ENCODE assay signal across 10 cellular contexts in the genomic region with DNA sequence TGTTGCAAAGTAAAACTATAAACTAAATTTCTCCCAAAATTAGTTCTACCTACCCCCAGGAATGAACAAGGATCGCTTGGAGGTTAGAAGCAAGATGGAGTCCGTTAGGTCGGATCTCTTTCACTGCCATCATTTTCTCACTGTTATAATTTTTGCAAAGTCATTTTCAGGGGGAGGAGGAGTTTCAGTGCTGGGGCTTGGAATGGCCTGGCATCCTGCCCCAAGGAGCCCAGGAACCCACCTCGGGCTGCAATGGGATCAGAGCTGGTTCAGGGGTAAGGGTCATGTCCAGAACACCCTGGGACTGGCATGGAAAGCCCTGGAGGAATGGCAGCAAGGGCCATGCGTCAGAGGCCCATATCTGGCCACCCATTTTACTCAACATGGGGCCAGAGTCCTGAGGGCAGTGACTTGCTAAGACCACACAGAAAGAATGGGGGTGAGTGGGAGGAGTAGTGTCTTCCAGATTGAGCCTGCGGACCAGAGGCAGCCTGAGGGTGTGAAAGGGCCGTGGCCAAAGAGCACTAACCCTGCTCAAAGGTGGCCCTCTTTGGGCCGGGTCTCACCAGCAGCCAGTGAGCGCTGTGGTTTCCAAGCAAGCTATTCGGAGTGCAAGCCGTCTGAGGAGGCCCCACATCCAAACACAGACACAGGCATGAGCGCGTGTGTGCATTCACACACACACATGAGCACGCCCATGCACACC. TPM values are rescaled to one million over a fixed set of nuclear protein-coding genes. Genes with fewer than 3 reads are reported as not detected.
DNase-seq lines count a peak whose midpoint lies in the region; ATAC-seq, FAIRE-seq and TF ChIP-seq lines count a peak whose summit lies in the region.
"Had no signal": no experiment of that assay in that cellular context is flagged by ENCODE, and none has a peak within 500 bp of the region (broad histone marks: within the 10 kb centered on the region; RNA-seq: fewer than 3 reads in every experiment).

No MANE protein-coding gene starts in this region.

- H3K79me2 ChIP-seq in SK-N-SH (ENCODE audit: insufficient read depth) = no peaks in the 10 kb centered on the region

- no peaks in the 10 kb centered on the region for H3K9me2 ChIP-seq in SK-N-SH

- 81% methylated on average over 14 of the region's 14 CpGs for WGBS in SK-N-SH (ENCODE audit: low lambda C conversion rate)

- H4K20me1 ChIP-seq in SK-N-SH (ENCODE audit: insufficient read depth) = no peaks in the 10 kb centered on the region

- POLR2A ChIA-PET in SK-N-SH (lab: Yijun Ruan, JAX) = no interaction called here

- peaks cover 14% of the 10 kb centered on the region for H3F3A ChIP-seq in SK-N-SH (replicated peaks; ENCODE audit: insufficient read depth)

- H2AFZ ChIP-seq in SK-N-SH (ENCODE audit: low read depth) = peak overlapping the region; percentile 91

- peak; percentile 92 for DNase-seq in H54 (ENCODE audit: insufficient read length, low spot score)
- peak; percentile 46 for DNase-seq in SK-N-SH
- DNase-seq in fibroblast of the aortic adventitia (ENCODE audit: low read depth) = peak; percentile 60
- DNase-seq in renal cortical epithelial cell (ENCODE audit: low read depth) = peak; percentile 92
- no peak for DNase-seq in activated CD4-positive, alpha-beta T cell treated with anti-CD3 and anti-CD28 coated beads for 4 hours
- DNase-seq in vagina (ENCODE audit: extremely low spot score in 2 of 2) = no peak
- no peak for DNase-seq in cerebellum (ENCODE audit: low spot score)
- DNase-seq: Karpas-422 had no signal

- H3K9me3 ChIP-seq in SK-N-SH = no peaks in the 10 kb centered on the region
- H3K9me3 ChIP-seq in vagina = no peaks in the 10 kb centered on the region

- ATAC-seq in GM21447 (IDR thresholded peaks at IDR 0.05; ENCODE audit: unreplicated experiment) = no peak

- intact Hi-C loops in vagina (cut with DNase I) = no loop called here

- peaks cover 21 to 22% of the 10 kb centered on the region in 2 experiments; a peak in 3 of 4 replicates for H3K4me1 ChIP-seq in SK-N-SH (ENCODE audit: control insufficient read depth in 1 of 2, insufficient read depth in 2 of 2, low read depth in 1 of 2, low read length in 1 of 2)
- peaks cover 24% of the 10 kb centered on the region for H3K4me1 ChIP-seq in vagina

- CTCF ChIA-PET in SK-N-SH (lab: Yijun Ruan, JAX) = interaction anchor here (0.9 kb wide), 1 partner anchor 492 kb away, joined by 4 read pairs; no protein-coding TSS in a partner anchor

- H3K4me3 ChIP-seq in SK-N-SH (ENCODE audit: low read depth in 2 of 2, low read length in 1 of 2) (no peak overlapping the region), fibroblast of the aortic adventitia (ENCODE audit: low read depth, low read length) (no peak overlapping the region), vagina (no peak overlapping the region)

- no peak for TF ChIP-seq RAD21 in SK-N-SH (IDR thresholded peaks at IDR 0.05; ENCODE audit: low read length)

- no peak for TF ChIP-seq CTCF in SK-N-SH (IDR thresholded peaks at IDR 0.05)
- no peak for TF ChIP-seq CTCF in fibroblast of the aortic adventitia (IDR thresholded peaks at IDR 0.05; ENCODE audit: insufficient read depth, low read length)
- TF ChIP-seq CTCF in vagina (IDR thresholded peaks at IDR 0.05) = no peak

- peak overlapping the region; percentile 18 for H3K4me2 ChIP-seq in SK-N-SH

- H3K36me3 ChIP-seq in SK-N-SH (replicated peaks in 1 of 2; ENCODE audit: control insufficient read depth in 1 of 2, insufficient read depth in 2 of 2, low read length in 1 of 2) = no peaks in the 10 kb centered on the region
- H3K36me3 ChIP-seq in vagina = no peaks in the 10 kb centered on the region

- H3K27me3 ChIP-seq in SK-N-SH (ENCODE audit: insufficient read depth) = no peaks in the 10 kb centered on the region
- H3K27me3 ChIP-seq in vagina = no peaks in the 10 kb centered on the region

- H3K27ac ChIP-seq in SK-N-SH (ENCODE audit: low read depth in 2 of 2, low read length in 1 of 2) = peak overlapping the region in 1 of 2 experiments; percentile 55; a peak in 2 of 4 replicates
- no peak overlapping the region for H3K27ac ChIP-seq in vagina

- no peak for FAIRE-seq in H54 (lab: Jason Lieb, UNC)

- TF ChIP-seq EP300 in SK-N-SH (IDR thresholded peaks at IDR 0.05; ENCODE audit: borderline replicate concordance in 1 of 2, low read depth in 1 of 2, low read length in 1 of 2) = no peak

- H3K9ac ChIP-seq in SK-N-SH = peak overlapping the region; percentile 30; the same call in 1 of the 2 replicates

- TF ChIP-seq POLR2A in H54 (IDR thresholded peaks at IDR 0.05; ENCODE audit: low read depth, low read length) (no peak), vagina (IDR thresholded peaks at IDR 0.05) (no peak)

TF ChIP-seq in SK-N-SH, 30 proteins besides CTCF, POLR2A, EP300 and RAD21:
- TF ChIP-seq RCOR1 (IDR thresholded peaks at IDR 0.05; ENCODE audit: low read length) = no peak
- TF ChIP-seq NRF1 (IDR thresholded peaks at IDR 0.05; ENCODE audit: low read depth, low read length) = no peak
- TF ChIP-seq GATA2 (CRISPR knock-in tag; IDR thresholded peaks at IDR 0.05) = no peak
- TF ChIP-seq YY1 (IDR thresholded peaks at IDR 0.05; ENCODE audit: low read depth) = peak; percentile 23; the same call in 1 of the 2 replicates
- no peak for TF ChIP-seq RXRA (IDR thresholded peaks at IDR 0.05; ENCODE audit: borderline replicate concordance, low read depth)
- TF ChIP-seq, protein P1, sequence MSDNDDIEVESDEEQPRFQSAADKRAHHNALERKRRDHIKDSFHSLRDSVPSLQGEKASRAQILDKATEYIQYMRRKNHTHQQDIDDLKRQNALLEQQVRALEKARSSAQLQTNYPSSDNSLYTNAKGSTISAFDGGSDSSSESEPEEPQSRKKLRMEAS (IDR thresholded peaks at IDR 0.05; ENCODE audit: low read depth) = no peak
- no peak for TF ChIP-seq TCF12 (IDR thresholded peaks at IDR 0.05)
- TF ChIP-seq MXI1 (IDR thresholded peaks at IDR 0.05; ENCODE audit: low read depth, low read length) = no peak

RNA-seq across cellular contexts. Expression of a gene that starts 31.8 kb away (rescaled TPM):
- 0.03 TPM in 1 of 2 replicates, not detected in the other for polyA plus RNA-seq in SK-N-SH (2012; rRNA removed)
- polyA plus RNA-seq in SK-N-SH (2012; cell fraction: cytosol; rRNA removed) = 0.01 TPM in 1 of 2 replicates, not detected in the other
- 0.06 and 0.13 TPM in 2 replicates for polyA plus RNA-seq in SK-N-SH (2012; cell fraction: nucleus; rRNA removed)
- total RNA-seq in fibroblast of the aortic adventitia (ENCODE audit: low replicate concordance) (not detected in 2 replicates), renal cortical epithelial cell (29.2 and 30.4 TPM in 2 replicates), vagina (5.6 TPM), cerebellum (32.0 TPM)
- total RNA-seq: pulmonary artery endothelial cell had no signal

RNA-seq across cellular contexts. Expression of a gene that starts 54.3 kb away (rescaled TPM):
- 0.07 and 0.11 TPM in 2 replicates for polyA plus RNA-seq in SK-N-SH (2012; rRNA removed)
- 0.05 and 0.09 TPM in 2 replicates for polyA plus RNA-seq in SK-N-SH (2012; cell fraction: cytosol; rRNA removed)
- polyA plus RNA-seq in SK-N-SH (2012; cell fraction: nucleus; rRNA removed) = 0.21 and 0.44 TPM in 2 replicates
- under 0.01 and 0.41 TPM in 2 replicates for total RNA-seq in fibroblast of the aortic adventitia (ENCODE audit: low replicate concordance)
- total RNA-seq in renal cortical epithelial cell = 1.0 TPM in 1 of 2 replicates, not detected in the other
- 5.4 TPM for total RNA-seq in vagina
- 1.8 TPM for total RNA-seq in cerebellum

RNA-seq across cellular contexts. Expression of a gene that starts 58.9 kb away (rescaled TPM):
- polyA plus RNA-seq in SK-N-SH (2012; rRNA removed) = 0.03 and 0.06 TPM in 2 replicates
- 0.01 and 0.09 TPM in 2 replicates for polyA plus RNA-seq in SK-N-SH (2012; cell fraction: cytosol; rRNA removed)
- polyA plus RNA-seq in SK-N-SH (2012; cell fraction: nucleus; rRNA removed) = 0.04 and 0.08 TPM in 2 replicates
- not detected in 2 replicates for total RNA-seq in fibroblast of the aortic adventitia (ENCODE audit: low replicate concordance)
- 1.9 TPM in 1 of 2 replicates, not detected in the other for total RNA-seq in renal cortical epithelial cell
- 0.49 TPM for total RNA-seq in vagina
- 0.27 TPM for total RNA-seq in cerebellum
- total RNA-seq: pulmonary artery endothelial cell had no signal

Comparison
In these comparisons a context has a peak if more than half of its experiments do, and no peak if none do; other contexts are left out.
1. DNase-seq: peak in H54 (single experiment), SK-N-SH (single experiment), fibroblast of the aortic adventitia (single experiment) and renal cortical epithelial cell (single experiment); none in activated CD4-positive, alpha-beta T cell treated with anti-CD3 and anti-CD28 coated beads for 4 hours (0 of 2), vagina (0 of 2) and cerebellum (single experiment).